In the genomic region with DNA sequence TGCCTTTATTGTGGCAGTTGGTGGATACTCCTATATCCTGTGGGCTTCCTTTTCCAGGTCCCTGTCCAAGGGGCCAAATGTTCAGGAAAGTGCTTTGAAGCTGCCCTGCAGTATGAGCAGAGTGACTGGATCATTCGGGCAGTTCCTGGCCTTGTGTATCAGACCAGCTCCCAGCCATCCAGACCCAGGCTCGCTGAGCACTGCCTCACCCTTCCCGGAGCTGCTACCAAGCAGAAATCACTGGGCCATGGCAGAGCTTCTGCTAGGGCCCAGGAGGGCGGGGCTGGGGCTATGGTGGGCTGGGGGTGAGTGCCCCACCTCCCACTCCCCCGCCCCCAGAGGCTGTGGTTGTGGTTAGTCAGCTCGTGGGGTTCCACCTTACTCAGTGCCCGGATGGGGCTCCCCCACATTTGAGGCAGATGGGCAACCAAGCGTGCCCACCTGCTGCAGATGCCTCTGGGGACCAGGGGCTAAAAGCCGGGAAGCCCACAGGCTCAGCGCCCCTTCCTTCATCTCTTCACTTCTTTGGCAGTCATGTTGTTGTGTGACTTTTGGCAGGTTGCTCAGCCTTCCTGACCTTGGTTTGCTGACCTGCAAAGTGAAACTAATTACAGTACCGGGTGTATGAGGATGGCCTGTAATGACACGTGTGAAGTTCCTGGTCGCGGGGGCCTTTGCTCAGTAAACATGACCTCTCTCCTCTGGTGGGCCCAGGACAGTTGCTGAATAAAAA, we compare ENCODE assay signal across 8 cellular contexts. TPM values are rescaled to one million over a fixed set of nuclear protein-coding genes. Genes with fewer than 3 reads are reported as not detected.
DNase-seq lines count a peak whose midpoint lies in the region; ATAC-seq and TF ChIP-seq lines count a peak whose summit lies in the region.

No MANE protein-coding gene starts in this region.

- peak overlapping the region; percentile 9 for H3K4me3 Mint-ChIP-seq in activated CD8-positive, alpha-beta T cell treated with anti-CD3 and anti-CD28 coated beads, Interleukin-2, amount 10 ng/mL, durations not matched to agents 7 days and 5 days
- peak overlapping the region; percentile 76 for H3K4me3 Mint-ChIP-seq in memory B cell
- no peak overlapping the region for H3K4me3 Mint-ChIP-seq in mesothelial cell of epicardium

- CTCF ChIA-PET in activated CD8-positive, alpha-beta T cell treated with anti-CD3 and anti-CD28 coated beads, Interleukin-2, amount 10 ng/mL, durations not matched to agents 7 days and 5 days (lab: Charles Lee) = interaction anchor here (0.7 to 2.6 kb wide), 11 partner anchors 8 to 465 kb away, joined by 3 to 11 read pairs (median 4); no protein-coding TSS in a partner anchor

- H3K4me1 Mint-ChIP-seq in activated CD8-positive, alpha-beta T cell treated with anti-CD3 and anti-CD28 coated beads, Interleukin-2, amount 10 ng/mL, durations not matched to agents 7 days and 5 days (ENCODE audit: low read depth) = peaks cover 53% of the 10 kb centered on the region
- peaks cover 52% of the 10 kb centered on the region for H3K4me1 Mint-ChIP-seq in memory B cell
- peaks cover 13% of the 10 kb centered on the region for H3K4me1 Mint-ChIP-seq in mesothelial cell of epicardium

- DNase-seq in activated gamma-delta T cell treated with Interleukin-2 at 50 U/mL for 16 hours (peak; percentile 42), activated gamma-delta T cell (lab: John Stamatoyannopoulos, UW) (no peak), memory B cell (ENCODE audit: low spot score in 2 of 2) (peak; percentile 80 to 88), iPS-NIHi11 (ENCODE audit: low spot score) (no peak), mesothelial cell of epicardium (ENCODE audit: low spot score in 2 of 2, unreplicated experiment in 2 of 2) (no peak), SKM-1 (lab: John Stamatoyannopoulos, UW; ENCODE audit: unreplicated experiment) (no peak)
- DNase-seq in activated CD8-positive, alpha-beta T cell treated with anti-CD3 and anti-CD28 coated beads, Interleukin-2, amount 10 ng/mL, durations not matched to agents 7 days and 5 days = peak; percentile 54

- TF ChIP-seq CTCF in mesothelial cell of epicardium (IDR thresholded peaks at IDR 0.05; ENCODE audit: unreplicated experiment) = no peak

- peak overlapping the region; percentile 85 for H3K27ac Mint-ChIP-seq in activated CD8-positive, alpha-beta T cell treated with anti-CD3 and anti-CD28 coated beads, Interleukin-2, amount 10 ng/mL, durations not matched to agents 7 days and 5 days
- peak overlapping the region; percentile 86 for H3K27ac Mint-ChIP-seq in memory B cell
- no peak overlapping the region for H3K27ac Mint-ChIP-seq in mesothelial cell of epicardium

- ATAC-seq in HG03103 (IDR thresholded peaks at IDR 0.05; ENCODE audit: low read depth, unreplicated experiment) = peak; percentile 48
- ATAC-seq in activated CD8-positive, alpha-beta T cell treated with anti-CD3 and anti-CD28 coated beads, Interleukin-2, amount 10 ng/mL, durations not matched to agents 7 days and 5 days = peak; percentile 49
- peak; percentile 85 for ATAC-seq in memory B cell (ENCODE audit: low read depth)

- POLR2A ChIA-PET in activated CD8-positive, alpha-beta T cell treated with anti-CD3 and anti-CD28 coated beads, Interleukin-2, amount 10 ng/mL, durations not matched to agents 7 days and 5 days (lab: Charles Lee) = interaction anchor here (0.7 to 1.3 kb wide), 3 partner anchors 14 to 226 kb away, joined by 3 read pairs; no protein-coding TSS in a partner anchor

- no peaks in the 10 kb centered on the region for H3K9me3 Mint-ChIP-seq in activated CD8-positive, alpha-beta T cell treated with anti-CD3 and anti-CD28 coated beads, Interleukin-2, amount 10 ng/mL, durations not matched to agents 7 days and 5 days (ENCODE audit: insufficient read depth)
- no peaks in the 10 kb centered on the region for H3K9me3 Mint-ChIP-seq in memory B cell
- no peaks in the 10 kb centered on the region for H3K9me3 Mint-ChIP-seq in mesothelial cell of epicardium

- peaks cover 27% of the 10 kb centered on the region for H3K27me3 Mint-ChIP-seq in activated CD8-positive, alpha-beta T cell treated with anti-CD3 and anti-CD28 coated beads, Interleukin-2, amount 10 ng/mL, durations not matched to agents 7 days and 5 days (ENCODE audit: low read depth)
- H3K27me3 Mint-ChIP-seq in memory B cell (peaks cover 30% of the 10 kb centered on the region), mesothelial cell of epicardium (ENCODE audit: low read depth) (peaks cover 11% of the 10 kb centered on the region)

- H3K36me3 Mint-ChIP-seq in activated CD8-positive, alpha-beta T cell treated with anti-CD3 and anti-CD28 coated beads, Interleukin-2, amount 10 ng/mL, durations not matched to agents 7 days and 5 days (ENCODE audit: low read depth) = no peaks in the 10 kb centered on the region
- no peaks in the 10 kb centered on the region for H3K36me3 Mint-ChIP-seq in memory B cell
- no peaks in the 10 kb centered on the region for H3K36me3 Mint-ChIP-seq in mesothelial cell of epicardium

RNA-seq across cellular contexts. Expression of a gene that starts 2.0 kb away (rescaled TPM):
- total RNA-seq in activated CD8-positive, alpha-beta T cell treated with anti-CD3 and anti-CD28 coated beads, Interleukin-2, amount 10 ng/mL, durations not matched to agents 7 days and 5 days = under 1 TPM; 0.23 to 0.32 TPM
- 37.9 to 44.4 TPM (median 43.2 TPM) in 3 replicates for total RNA-seq in mesothelial cell of epicardium

Comparison
In these comparisons a context has a peak if more than half of its experiments do, and no peak if none do; other contexts are left out.
1. DNase-seq: peak in activated gamma-delta T cell treated with Interleukin-2 at 50 U/mL for 16 hours (single experiment), activated CD8-positive, alpha-beta T cell treated with anti-CD3 and anti-CD28 coated beads, Interleukin-2, amount 10 ng/mL, durations not matched to agents 7 days and 5 days (single experiment) and memory B cell (2 of 2); none in activated gamma-delta T cell (single experiment), iPS-NIHi11 (single experiment), mesothelial cell of epicardium (0 of 2) and SKM-1 (single experiment).
2. RNA of a gene that starts 2.0 kb away (total RNA-seq): 37.9 to 44.4 TPM in mesothelial cell of epicardium; 0.23 to 0.32 TPM in activated CD8-positive, alpha-beta T cell treated with anti-CD3 and anti-CD28 coated beads, Interleukin-2, amount 10 ng/mL, durations not matched to agents 7 days and 5 days; every median in the first group is over 10 times any median in the second.
3. Peak in every context shown above with its lines, with median percentiles within 50 percentile points of each other: ATAC-seq.